1 cellular context compared by ENCODE assay signal in genomic region chr13:96960379-96960778, GRCh38.
"Had no signal": no experiment of that assay in that cellular context is flagged by ENCODE, and none has a peak within 500 bp of the region (broad histone marks: within the 10 kb centered on the region; RNA-seq: fewer than 3 reads in every experiment).

No MANE protein-coding gene starts in this region.

- H3K4me3 ChIP-seq: GM12878 had no signal

- ATAC-seq: GM12878 had no signal
